ENCODE assay signal across 8 cellular contexts in the genomic region with DNA sequence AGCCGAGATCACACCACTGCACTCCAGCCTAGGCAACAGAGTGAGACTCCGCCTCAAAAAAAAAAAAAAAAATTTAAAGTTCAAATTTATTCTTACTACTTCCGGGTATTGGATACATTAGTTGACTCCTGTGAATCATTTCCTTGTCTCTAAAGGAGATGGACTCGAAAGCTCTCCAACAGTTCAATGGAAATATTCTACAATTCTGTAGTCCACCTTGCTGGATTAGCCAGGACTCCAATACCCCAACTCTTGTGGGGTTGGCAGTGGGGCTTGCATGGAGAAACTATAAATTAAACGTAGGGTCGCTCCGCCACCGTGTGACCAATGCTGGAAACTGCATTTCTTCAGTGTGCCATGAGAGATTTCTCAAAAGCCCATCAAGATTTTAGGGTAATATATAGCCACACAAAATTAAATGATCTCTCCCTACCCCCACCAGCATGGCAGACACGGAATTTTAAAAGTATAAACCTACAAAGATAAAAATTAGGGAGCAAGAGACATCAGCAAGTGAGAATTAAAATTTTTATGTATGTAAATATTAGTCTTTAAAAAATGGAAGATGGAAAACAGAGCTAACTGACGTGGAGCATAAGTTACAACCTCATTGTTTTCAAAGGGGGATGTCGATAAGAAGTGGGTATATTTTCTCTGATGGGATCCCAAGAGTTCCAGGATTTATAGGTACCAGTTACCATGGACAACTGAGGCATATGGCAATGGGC. TPM values are rescaled to one million over a fixed set of nuclear protein-coding genes. Genes with fewer than 3 reads are reported as not detected.
DNase-seq lines count a peak whose midpoint lies in the region; ATAC-seq lines count a peak whose summit lies in the region.

No MANE protein-coding gene starts in this region.

- no peak overlapping the region for H3K27ac Mint-ChIP-seq in CD8-positive, alpha-beta memory T cell
- H3K27ac Mint-ChIP-seq in activated T-cell treated with anti-CD3 and anti-CD28 coated beads, Interleukin-2, amount 50 U/mL, for 72 hours = peak overlapping the region; percentile 17

- CTCF ChIA-PET in CD8-positive, alpha-beta memory T cell (lab: Charles Lee) = interaction anchor here (0.7 to 2.4 kb wide), 7 partner anchors 9 to 339 kb away, joined by 3 to 12 read pairs (median 3); partner anchors contain the start of gene ASXL2

- H3K36me3 Mint-ChIP-seq in CD8-positive, alpha-beta memory T cell = peaks cover 0 to 2% (median 0%) of the 10 kb centered on the region in 3 donors
- H3K36me3 Mint-ChIP-seq in activated T-cell treated with anti-CD3 and anti-CD28 coated beads, Interleukin-2, amount 50 U/mL, for 72 hours (ENCODE audit: insufficient read depth in 2 of 2) = no peaks in the 10 kb centered on the region

- no peak overlapping the region for H2AFZ ChIP-seq in neuronal stem cell (ENCODE audit: low read length)

- H3K4ac ChIP-seq in neuronal stem cell (ENCODE audit: low read length) = no peak overlapping the region

- no peak overlapping the region for H3K9ac ChIP-seq in neuronal stem cell (ENCODE audit: low read depth, low read length, poor library complexity)

- no peak overlapping the region for H4K8ac ChIP-seq in neuronal stem cell (ENCODE audit: low read depth, low read length)

- no peaks in the 10 kb centered on the region for H3K36me3 ChIP-seq in CD8-positive, alpha-beta memory T cell (ENCODE audit: insufficient read depth, low read length)
- peaks cover 0 to 3% of the 10 kb centered on the region in 2 donors for H3K36me3 ChIP-seq in neuronal stem cell (replicated peaks in 1 of 2; ENCODE audit: control insufficient read depth in 2 of 2, insufficient read depth in 2 of 2, low read length in 2 of 2)

- H3K79me1 ChIP-seq in neuronal stem cell (ENCODE audit: low read depth, low read length) = no peaks in the 10 kb centered on the region

- peaks cover 3 to 12% of the 10 kb centered on the region in 2 donors for H3K27me3 Mint-ChIP-seq in CD8-positive, alpha-beta memory T cell
- peaks cover 9% of the 10 kb centered on the region for H3K27me3 Mint-ChIP-seq in activated T-cell treated with anti-CD3 and anti-CD28 coated beads, Interleukin-2, amount 50 U/mL, for 72 hours (ENCODE audit: low read depth)

- H3K4me1 Mint-ChIP-seq in CD8-positive, alpha-beta memory T cell = no peaks in the 10 kb centered on the region
- H3K4me1 Mint-ChIP-seq in activated T-cell treated with anti-CD3 and anti-CD28 coated beads, Interleukin-2, amount 50 U/mL, for 72 hours (ENCODE audit: low read depth) = no peaks in the 10 kb centered on the region

- no peak overlapping the region for H3K4me3 Mint-ChIP-seq in CD8-positive, alpha-beta memory T cell
- no peak overlapping the region for H3K4me3 Mint-ChIP-seq in activated T-cell treated with anti-CD3 and anti-CD28 coated beads, Interleukin-2, amount 50 U/mL, for 72 hours

- H2AK5ac ChIP-seq in neuronal stem cell (ENCODE audit: low read depth, low read length) = no peak overlapping the region

- no peak overlapping the region for H3K18ac ChIP-seq in neuronal stem cell (ENCODE audit: low read length)

- no peak overlapping the region for H3K14ac ChIP-seq in neuronal stem cell (ENCODE audit: low read length)

- no peak overlapping the region for H3K4me3 ChIP-seq in CD8-positive, alpha-beta memory T cell (ENCODE audit: low read length)
- no peak overlapping the region for H3K4me3 ChIP-seq in neuronal stem cell (ENCODE audit: low read length in 2 of 2)

- no peak overlapping the region for H2BK5ac ChIP-seq in neuronal stem cell (ENCODE audit: low read length)

- H3K4me2 ChIP-seq in neuronal stem cell (ENCODE audit: insufficient read depth, low read length, poor library complexity, severe bottlenecking) = no peak overlapping the region

- no peak overlapping the region for H2BK15ac ChIP-seq in neuronal stem cell (ENCODE audit: low read length)

- peak; percentile 27 to 70 (median 42) for DNase-seq in CD8-positive, alpha-beta memory T cell
- DNase-seq in HS-5 (ENCODE audit: low read depth) = peak; percentile 28
- peak; percentile 23 for DNase-seq in OCI-M2 (lab: John Stamatoyannopoulos, UW; ENCODE audit: unreplicated experiment)
- DNase-seq in activated T-cell treated with anti-CD3 and anti-CD28 coated beads, Interleukin-2, amount 50 U/mL, for 72 hours = peak; percentile 63 to 68
- DNase-seq in fibroblast of the conjunctiva (ENCODE audit: low read depth) = peak; percentile 43
- peak; percentile 59 for DNase-seq in neuronal stem cell (ENCODE audit: low spot score)
- peak in 39 of 49 donors; percentile 1 to 74 (median 46) for DNase-seq in substantia nigra (lab: John Stamatoyannopoulos, UW)

- H2BK12ac ChIP-seq in neuronal stem cell (ENCODE audit: low read length) = no peak overlapping the region

- H3K4me1 ChIP-seq in CD8-positive, alpha-beta memory T cell (ENCODE audit: insufficient read depth, low read length) = no peaks in the 10 kb centered on the region
- H3K4me1 ChIP-seq in neuronal stem cell (ENCODE audit: control insufficient read depth in 2 of 2, insufficient read depth in 1 of 2, low read depth in 1 of 2, low read length in 2 of 2) = no peaks in the 10 kb centered on the region

- H4K91ac ChIP-seq in neuronal stem cell (ENCODE audit: low read depth, low read length, poor library complexity) = no peak overlapping the region

- H3K9me3 Mint-ChIP-seq in CD8-positive, alpha-beta memory T cell = no peaks in the 10 kb centered on the region
- no peaks in the 10 kb centered on the region for H3K9me3 Mint-ChIP-seq in activated T-cell treated with anti-CD3 and anti-CD28 coated beads, Interleukin-2, amount 50 U/mL, for 72 hours

- H3K23ac ChIP-seq in neuronal stem cell (ENCODE audit: low read depth, low read length, poor library complexity) = no peak overlapping the region

- H3K9me3 ChIP-seq in CD8-positive, alpha-beta memory T cell (ENCODE audit: low read length) = no peaks in the 10 kb centered on the region
- no peaks in the 10 kb centered on the region for H3K9me3 ChIP-seq in neuronal stem cell (replicated peaks in 1 of 2; ENCODE audit: control insufficient read depth in 2 of 2, insufficient read depth in 1 of 2, low read depth in 1 of 2, low read length in 2 of 2)

- WGBS in neuronal stem cell (ENCODE audit: extremely low coverage in 2 of 2, insufficient read length in 2 of 2, insufficient replicate concordance in 1 of 2), 2 donors = no CpG with 5 or more reads among the region's 11 CpGs

- peaks cover under 1% of the 10 kb centered on the region for H3K27me3 ChIP-seq in CD8-positive, alpha-beta memory T cell (ENCODE audit: insufficient read depth, low read length, poor library complexity, severe bottlenecking)
- no peaks in the 10 kb centered on the region for H3K27me3 ChIP-seq in neuronal stem cell (ENCODE audit: control insufficient read depth in 3 of 3, insufficient read depth in 3 of 3, low read depth in 1 of 3, low read length in 3 of 3)

- H3K27ac ChIP-seq in CD8-positive, alpha-beta memory T cell (ENCODE audit: low read depth, low read length) = no peak overlapping the region
- H3K27ac ChIP-seq in neuronal stem cell (replicated peaks; ENCODE audit: low read length) (no peak overlapping the region), substantia nigra (ENCODE audit: low read depth, low read length, poor library complexity, severe bottlenecking) (no peak overlapping the region)

- peak; percentile 72 to 75 for ATAC-seq in activated T-cell treated with anti-CD3 and anti-CD28 coated beads, Interleukin-2, amount 50 U/mL, for 72 hours (replicated peaks in 1 of 2)
- ATAC-seq in GM19035 (IDR thresholded peaks at IDR 0.05; ENCODE audit: unreplicated experiment) = no peak

- H2BK120ac ChIP-seq in neuronal stem cell (ENCODE audit: low read depth, low read length) = no peak overlapping the region

- POLR2A ChIA-PET in CD8-positive, alpha-beta memory T cell (lab: Charles Lee) = no interaction called here

RNA-seq across cellular contexts. Expression of gene GAREM2, which starts 27.8 kb away (rescaled TPM):
- 1 to 10 TPM; 3.2 to 3.3 TPM for total RNA-seq in CD8-positive, alpha-beta memory T cell
- 3.1 TPM for polyA plus RNA-seq in CD8-positive, alpha-beta memory T cell
- 1 to 10 TPM; 1.4 to 1.9 TPM for total RNA-seq in activated T-cell treated with anti-CD3 and anti-CD28 coated beads, Interleukin-2, amount 50 U/mL, for 72 hours
- 40.3 TPM for polyA plus RNA-seq in neuronal stem cell (2013, experiment 1 of 2)
- 43.9 TPM for polyA plus RNA-seq in neuronal stem cell (2013, experiment 2 of 2)
